8 cellular contexts compared by ENCODE assay signal in genomic region chr6:109059591-109060021, GRCh38. TPM values are rescaled to one million over a fixed set of nuclear protein-coding genes. Genes with fewer than 3 reads are reported as not detected.
DNase-seq lines count a peak whose midpoint lies in the region; ATAC-seq and TF ChIP-seq lines count a peak whose summit lies in the region.

No MANE protein-coding gene starts in this region.

- no peaks in the 10 kb centered on the region for H3K27me3 Mint-ChIP-seq in stimulated activated memory B cell treated with anti-CD40 and anti-IgM and Interleukin-4, amounts not matched to agents 10 μg/mL and 1 μg/mL and 100 μg/mL, for 72 hours

- H3K36me3 ChIP-seq in BE2C: no peaks in the 10 kb centered on the region

- peak; percentile 7 for TF ChIP-seq CTCF in fibroblast of villous mesenchyme (IDR thresholded peaks at IDR 0.05; ENCODE audit: insufficient read depth, low read depth, low read length)
- no peak for TF ChIP-seq CTCF in BE2C (IDR thresholded peaks at IDR 0.05; ENCODE audit: low read depth, low read length)

- no peaks in the 10 kb centered on the region; the same call in 1 of the 2 replicates for H3K4me1 ChIP-seq in BE2C

- no peaks in the 10 kb centered on the region for H3K36me3 Mint-ChIP-seq in stimulated activated memory B cell treated with anti-CD40 and anti-IgM and Interleukin-4, amounts not matched to agents 10 μg/mL and 1 μg/mL and 100 μg/mL, for 72 hours

- H3K27me3 ChIP-seq in BE2C: no peaks in the 10 kb centered on the region

- H3K9me3 Mint-ChIP-seq in stimulated activated memory B cell treated with anti-CD40 and anti-IgM and Interleukin-4, amounts not matched to agents 10 μg/mL and 1 μg/mL and 100 μg/mL, for 72 hours: no peaks in the 10 kb centered on the region

- H3K27ac Mint-ChIP-seq in stimulated activated memory B cell treated with anti-CD40 and anti-IgM and Interleukin-4, amounts not matched to agents 10 μg/mL and 1 μg/mL and 100 μg/mL, for 72 hours: peak overlapping the region; percentile 36

- H3K9me3 ChIP-seq in BE2C: no peaks in the 10 kb centered on the region

- peak; percentile 58 for ATAC-seq in GM21515 (IDR thresholded peaks at IDR 0.05; ENCODE audit: unreplicated experiment)
- ATAC-seq in stimulated activated memory B cell treated with anti-CD40 and anti-IgM and Interleukin-4, amounts not matched to agents 10 μg/mL and 1 μg/mL and 100 μg/mL, for 72 hours: peak; percentile 76
- no peak for ATAC-seq in GM21737 (IDR thresholded peaks at IDR 0.05; ENCODE audit: unreplicated experiment)

- DNase-seq in RPMI8226: peak; percentile 22
- DNase-seq in fibroblast of villous mesenchyme (ENCODE audit: low read depth): peak; percentile 41
- no peak for DNase-seq in BE2C
- no peak for DNase-seq in NCI-H774 (lab: John Stamatoyannopoulos, UW)
- no peak for DNase-seq in activated naive CD4-positive, alpha-beta T cell treated with Interleukin-2 at 50 U/mL for 16 hours

- H3K4me1 Mint-ChIP-seq in stimulated activated memory B cell treated with anti-CD40 and anti-IgM and Interleukin-4, amounts not matched to agents 10 μg/mL and 1 μg/mL and 100 μg/mL, for 72 hours: peaks cover 23% of the 10 kb centered on the region

- H3K4me3 ChIP-seq in fibroblast of villous mesenchyme (ENCODE audit: low read depth, low read length) (no peak overlapping the region), BE2C (ENCODE audit: low read depth, low read length) (no peak overlapping the region)

- peak overlapping the region; percentile 6 for H3K4me3 Mint-ChIP-seq in stimulated activated memory B cell treated with anti-CD40 and anti-IgM and Interleukin-4, amounts not matched to agents 10 μg/mL and 1 μg/mL and 100 μg/mL, for 72 hours

RNA-seq across cellular contexts. Expression of gene SESN1, which starts 35.0 kb away (rescaled TPM):
- 12.6 and 29.4 TPM in 2 replicates for total RNA-seq in fibroblast of villous mesenchyme
- polyA plus RNA-seq in BE2C (2012; ENCODE audit: insufficient read depth, insufficient read length, low read depth): 2.9 TPM

RNA-seq across cellular contexts. Expression of gene CEP57L1, which starts 35.7 kb away (rescaled TPM):
- total RNA-seq in fibroblast of villous mesenchyme: 29.0 and 43.6 TPM in 2 replicates
- polyA plus RNA-seq in BE2C (2012; ENCODE audit: insufficient read depth, insufficient read length, low read depth): 6.7 TPM

Comparison
In these comparisons a context has a peak if more than half of its experiments do, and no peak if none do; other contexts are left out.
1. DNase-seq: peak in RPMI8226 (single experiment) and fibroblast of villous mesenchyme (single experiment); none in BE2C (single experiment), NCI-H774 (single experiment) and activated naive CD4-positive, alpha-beta T cell treated with Interleukin-2 at 50 U/mL for 16 hours (single experiment).